12 cellular contexts compared by ENCODE assay signal in genomic region chr9:109476781-109477268, GRCh38. TPM values are rescaled to one million over a fixed set of nuclear protein-coding genes. Genes with fewer than 3 reads are reported as not detected.
DNase-seq lines count a peak whose midpoint lies in the region; ATAC-seq and TF ChIP-seq lines count a peak whose summit lies in the region.
"Had no signal": no experiment of that assay in that cellular context is flagged by ENCODE, and none has a peak within 500 bp of the region (broad histone marks: within the 10 kb centered on the region; RNA-seq: fewer than 3 reads in every experiment).

No MANE protein-coding gene starts in this region.

- H3K4me1 ChIP-seq in thoracic aorta (ENCODE audit: control insufficient read depth in 1 of 2, low read depth in 2 of 2) (peaks cover 29 to 65% of the 10 kb centered on the region in 2 donors), neural progenitor cell (peaks cover 19% of the 10 kb centered on the region)

- no peak for TF ChIP-seq CTCF in thoracic aorta (IDR thresholded peaks at IDR 0.05)
- TF ChIP-seq CTCF in neural progenitor cell (IDR thresholded peaks at IDR 0.05): no peak

- H3K4me2 ChIP-seq in neural progenitor cell: no peak overlapping the region

- H3K9ac ChIP-seq in neural progenitor cell: no peak overlapping the region

- H3K9me3 ChIP-seq in thoracic aorta (no peaks in the 10 kb centered on the region), neural progenitor cell (ENCODE audit: low read depth) (no peaks in the 10 kb centered on the region)

- H3F3A ChIP-seq in neural progenitor cell (ENCODE audit: low read depth): no peaks in the 10 kb centered on the region

- DNase-seq in LoVo (ENCODE audit: low spot score) (peak; percentile 32), left kidney (ENCODE audit: low read depth, low spot score) (peak; percentile 64), thoracic aorta (ENCODE audit: low spot score) (no peak), neural progenitor cell (ENCODE audit: low spot score) (no peak), NK-92 (lab: John Stamatoyannopoulos, UW; ENCODE audit: unreplicated experiment) (no peak)
- DNase-seq in activated T-helper 1 cell treated with anti-CD3 and anti-CD28 coated beads, Interleukin-12 subunit alpha, Interleukin-12 subunit beta, Interleukin-2, Interleukin-4 antibody, amounts not matched to agents 30 ng/mL and 10 ng/mL and 1 ng/mL, durations not matched to agents 14 hours and 24 hours and 36 hours (ENCODE audit: low spot score): no peak
- DNase-seq: activated T-cell treated with anti-CD3 and anti-CD28 coated beads for 4 hours; amygdala; effector memory CD8-positive, alpha-beta T cell; NCI-H524 treated with DMSO at 0.1 percent for 48 hours had no signal

- H4K20me1 ChIP-seq in neural progenitor cell (ENCODE audit: low read depth): no peaks in the 10 kb centered on the region

- ATAC-seq in thoracic aorta (ENCODE audit: insufficient number of reproducible peaks, low FRiP score, low read depth): no peak
- no peak for ATAC-seq in GM19467 (IDR thresholded peaks at IDR 0.05; ENCODE audit: unreplicated experiment)
- ATAC-seq: effector memory CD8-positive, alpha-beta T cell; WTC11 had no signal

- no peak overlapping the region for H3K4me3 ChIP-seq in thoracic aorta
- no peak overlapping the region for H3K4me3 ChIP-seq in neural progenitor cell

- no peaks in the 10 kb centered on the region for H3K36me3 ChIP-seq in thoracic aorta
- no peaks in the 10 kb centered on the region for H3K36me3 ChIP-seq in neural progenitor cell

- no peak overlapping the region for H3K4me3 Mint-ChIP-seq in activated T-helper 1 cell treated with anti-CD3 and anti-CD28 coated beads, Interleukin-12 subunit alpha, Interleukin-12 subunit beta, Interleukin-2, Interleukin-4 antibody, amounts not matched to agents 30 ng/mL and 10 ng/mL and 1 ng/mL, durations not matched to agents 14 hours and 24 hours and 36 hours
- H3K4me3 Mint-ChIP-seq in neural progenitor cell: no peak overlapping the region
- H3K4me3 Mint-ChIP-seq: effector memory CD8-positive, alpha-beta T cell; WTC11 had no signal

- H3K9me3 Mint-ChIP-seq in activated T-helper 1 cell treated with anti-CD3 and anti-CD28 coated beads, Interleukin-12 subunit alpha, Interleukin-12 subunit beta, Interleukin-2, Interleukin-4 antibody, amounts not matched to agents 30 ng/mL and 10 ng/mL and 1 ng/mL, durations not matched to agents 14 hours and 24 hours and 36 hours: no peaks in the 10 kb centered on the region
- no peaks in the 10 kb centered on the region for H3K9me3 Mint-ChIP-seq in neural progenitor cell
- H3K9me3 Mint-ChIP-seq: effector memory CD8-positive, alpha-beta T cell; WTC11 had no signal

- H3K36me3 Mint-ChIP-seq in activated T-helper 1 cell treated with anti-CD3 and anti-CD28 coated beads, Interleukin-12 subunit alpha, Interleukin-12 subunit beta, Interleukin-2, Interleukin-4 antibody, amounts not matched to agents 30 ng/mL and 10 ng/mL and 1 ng/mL, durations not matched to agents 14 hours and 24 hours and 36 hours (ENCODE audit: low read depth): peaks cover 3% of the 10 kb centered on the region
- H3K36me3 Mint-ChIP-seq in neural progenitor cell: no peaks in the 10 kb centered on the region
- H3K36me3 Mint-ChIP-seq: WTC11 had no signal

- H3K27me3 Mint-ChIP-seq in activated T-helper 1 cell treated with anti-CD3 and anti-CD28 coated beads, Interleukin-12 subunit alpha, Interleukin-12 subunit beta, Interleukin-2, Interleukin-4 antibody, amounts not matched to agents 30 ng/mL and 10 ng/mL and 1 ng/mL, durations not matched to agents 14 hours and 24 hours and 36 hours (ENCODE audit: insufficient read depth): peaks cover 23% of the 10 kb centered on the region
- no peaks in the 10 kb centered on the region for H3K27me3 Mint-ChIP-seq in neural progenitor cell (ENCODE audit: insufficient read depth, low read depth)

- peak overlapping the region; percentile 56 for H3K27ac Mint-ChIP-seq in activated T-helper 1 cell treated with anti-CD3 and anti-CD28 coated beads, Interleukin-12 subunit alpha, Interleukin-12 subunit beta, Interleukin-2, Interleukin-4 antibody, amounts not matched to agents 30 ng/mL and 10 ng/mL and 1 ng/mL, durations not matched to agents 14 hours and 24 hours and 36 hours
- H3K27ac Mint-ChIP-seq in neural progenitor cell: no peak overlapping the region
- H3K27ac Mint-ChIP-seq: effector memory CD8-positive, alpha-beta T cell; WTC11 had no signal

- H3K27me3 ChIP-seq in thoracic aorta (replicated peaks; ENCODE audit: insufficient read depth): no peaks in the 10 kb centered on the region
- no peaks in the 10 kb centered on the region for H3K27me3 ChIP-seq in neural progenitor cell

- peak overlapping the region; percentile 63 to 95 for H3K27ac ChIP-seq in thoracic aorta
- no peak overlapping the region for H3K27ac ChIP-seq in neural progenitor cell

- H3K4me1 Mint-ChIP-seq in activated T-helper 1 cell treated with anti-CD3 and anti-CD28 coated beads, Interleukin-12 subunit alpha, Interleukin-12 subunit beta, Interleukin-2, Interleukin-4 antibody, amounts not matched to agents 30 ng/mL and 10 ng/mL and 1 ng/mL, durations not matched to agents 14 hours and 24 hours and 36 hours (ENCODE audit: low read depth): peaks cover 40% of the 10 kb centered on the region
- H3K4me1 Mint-ChIP-seq in neural progenitor cell: peaks cover 21% of the 10 kb centered on the region

- no peaks in the 10 kb centered on the region for H3K79me2 ChIP-seq in neural progenitor cell (ENCODE audit: low read depth)

- intact Hi-C loops in activated T-helper 1 cell treated with anti-CD3 and anti-CD28 coated beads, Interleukin-12 subunit alpha, Interleukin-12 subunit beta, Interleukin-2, Interleukin-4 antibody, amounts not matched to agents 30 ng/mL and 10 ng/mL and 1 ng/mL, durations not matched to agents 14 hours and 24 hours and 36 hours (cut with micrococcal nuclease): no loop called here

- no peak overlapping the region for H2AFZ ChIP-seq in neural progenitor cell (replicated peaks)

RNA-seq across cellular contexts. Expression of gene PTPN3, which starts 21.3 kb away (rescaled TPM):
- total RNA-seq in activated T-helper 1 cell treated with anti-CD3 and anti-CD28 coated beads, Interleukin-12 subunit alpha, Interleukin-12 subunit beta, Interleukin-2, Interleukin-4 antibody, amounts not matched to agents 30 ng/mL and 10 ng/mL and 1 ng/mL, durations not matched to agents 14 hours and 24 hours and 36 hours: 6.6 TPM in 2 replicates
- 10 to 100 TPM; 16.9 to 20.3 TPM for total RNA-seq in thoracic aorta
- total RNA-seq in neural progenitor cell (ENCODE audit: low replicate concordance): 2.2 and 2.4 TPM in 2 replicates

Comparison
In these comparisons a context has a peak if more than half of its experiments do, and no peak if none do; other contexts are left out.
1. DNase-seq: peak in LoVo (single experiment) and left kidney (single experiment); none in activated T-helper 1 cell treated with anti-CD3 and anti-CD28 coated beads, Interleukin-12 subunit alpha, Interleukin-12 subunit beta, Interleukin-2, Interleukin-4 antibody, amounts not matched to agents 30 ng/mL and 10 ng/mL and 1 ng/mL, durations not matched to agents 14 hours and 24 hours and 36 hours (single experiment), thoracic aorta (single experiment), neural progenitor cell (single experiment) and NK-92 (single experiment).